ENCODE assay signal across 19 cellular contexts in the genomic region with DNA sequence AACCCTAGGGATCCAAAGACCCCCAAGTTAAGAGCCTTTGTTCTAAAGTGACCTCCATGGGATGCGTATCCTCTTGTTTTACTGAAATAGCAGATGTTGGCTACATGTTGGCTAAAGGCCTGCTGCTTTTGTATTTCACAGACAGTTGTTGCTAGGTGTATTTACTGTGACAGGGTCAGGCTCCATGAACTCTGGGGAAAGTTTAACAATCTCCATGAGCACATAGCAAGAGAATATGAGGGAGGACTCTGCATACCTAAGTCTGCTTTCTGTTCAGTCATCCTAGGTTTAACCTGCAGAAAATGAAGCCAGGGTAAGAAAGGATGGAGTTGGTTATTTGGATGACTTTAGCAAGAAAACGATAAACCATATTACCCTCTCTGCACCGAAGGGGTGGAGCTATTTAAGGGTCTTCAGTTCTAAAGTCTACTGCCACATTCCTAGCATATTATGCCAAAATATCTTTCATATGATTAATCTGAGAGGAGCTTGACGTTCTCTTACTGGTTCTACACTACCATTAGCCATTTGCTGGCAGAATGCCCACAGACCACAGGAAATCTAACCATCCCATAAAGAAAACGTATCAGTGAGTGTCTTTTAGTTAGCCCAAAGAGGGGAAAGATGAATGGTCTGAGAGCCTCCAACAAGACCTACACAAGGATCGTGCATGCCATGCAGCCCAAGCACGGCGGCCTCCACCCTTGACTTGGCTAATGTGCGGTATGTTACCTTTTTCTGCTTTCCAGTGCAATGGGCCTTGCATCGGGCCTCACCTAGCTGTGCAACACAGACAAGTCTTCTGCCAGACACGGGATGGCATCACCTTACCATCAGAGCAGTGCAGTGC.
DNase-seq lines count a peak whose midpoint lies in the region; ATAC-seq and TF ChIP-seq lines count a peak whose summit lies in the region.
"Had no signal": no experiment of that assay in that cellular context is flagged by ENCODE, and none has a peak within 500 bp of the region (broad histone marks: within the 10 kb centered on the region; RNA-seq: fewer than 3 reads in every experiment).

No MANE protein-coding gene starts in this region.

- ATAC-seq in PC-3 (no peak), HG02981 (IDR thresholded peaks at IDR 0.05; ENCODE audit: unreplicated experiment) (no peak)
- ATAC-seq: activated CD8-positive, alpha-beta memory T cell treated with anti-CD3 and anti-CD28 coated beads, Interleukin-2, amount 10 ng/mL, durations not matched to agents 7 days and 5 days; esophagus mucosa; left lung; psoas muscle had no signal

- H3K4me1 Mint-ChIP-seq in activated CD4-positive, alpha-beta T cell treated with anti-CD3 and anti-CD28 coated beads, Interleukin-2, amount 10 ng/mL, durations not matched to agents 24 days and 14 days: no peaks in the 10 kb centered on the region
- H3K4me1 Mint-ChIP-seq: activated B cell treated with CpG ODN at 0.5 μM for 24 hours; activated CD8-positive, alpha-beta memory T cell treated with anti-CD3 and anti-CD28 coated beads, Interleukin-2, amount 10 ng/mL, durations not matched to agents 7 days and 5 days had no signal

- no peaks in the 10 kb centered on the region for H3F3A ChIP-seq in PC-3 (ENCODE audit: low read length, unreplicated experiment)

- no peak overlapping the region for H2AFZ ChIP-seq in PC-3 (ENCODE audit: low read length)
- H2AFZ ChIP-seq in osteoblast (ENCODE audit: low read length): no peak overlapping the region

- intact Hi-C loops in PC-3 (cut with micrococcal nuclease): no loop called here
- intact Hi-C loops in activated CD4-positive, alpha-beta T cell treated with anti-CD3 and anti-CD28 coated beads, Interleukin-2, amount 10 ng/mL, durations not matched to agents 24 days and 14 days (cut with micrococcal nuclease): no loop called here

- H4K20me1 ChIP-seq in PC-3 (ENCODE audit: low read length) (no peaks in the 10 kb centered on the region), osteoblast (ENCODE audit: insufficient read depth, low read length) (peaks cover 9% of the 10 kb centered on the region)

- no peaks in the 10 kb centered on the region for H3K9me3 ChIP-seq in PC-3 (ENCODE audit: low read length)
- no peaks in the 10 kb centered on the region for H3K9me3 ChIP-seq in osteoblast (ENCODE audit: low read depth, low read length)
- H3K9me3 ChIP-seq: psoas muscle had no signal

- H3K79me2 ChIP-seq in PC-3 (ENCODE audit: low read length) (no peaks in the 10 kb centered on the region), osteoblast (ENCODE audit: insufficient read depth, low read length) (no peaks in the 10 kb centered on the region)

- H3K9me2 ChIP-seq in PC-3 (replicated peaks; ENCODE audit: low read length): no peaks in the 10 kb centered on the region

- no peak overlapping the region for H3K4me3 Mint-ChIP-seq in activated CD4-positive, alpha-beta T cell treated with anti-CD3 and anti-CD28 coated beads, Interleukin-2, amount 10 ng/mL, durations not matched to agents 24 days and 14 days
- H3K4me3 Mint-ChIP-seq: activated B cell treated with CpG ODN at 0.5 μM for 24 hours; activated CD8-positive, alpha-beta memory T cell treated with anti-CD3 and anti-CD28 coated beads, Interleukin-2, amount 10 ng/mL, durations not matched to agents 7 days and 5 days had no signal

- H3K36me3 ChIP-seq in PC-3 (ENCODE audit: low read depth, low read length) (no peaks in the 10 kb centered on the region), osteoblast (ENCODE audit: insufficient read depth, low read length) (peaks cover 46% of the 10 kb centered on the region)
- H3K36me3 ChIP-seq: left lung had no signal

- H3K4me3 ChIP-seq in PC-3 (ENCODE audit: low read length): no peak overlapping the region
- no peak overlapping the region for H3K4me3 ChIP-seq in osteoblast (ENCODE audit: insufficient read depth, low read length)
- H3K4me3 ChIP-seq: left lung, psoas muscle had no signal

- no peak for TF ChIP-seq CTCF in PC-3 (conservative IDR thresholded peaks at IDR 0.05; ENCODE audit: low read depth, low read length)
- no peak for TF ChIP-seq CTCF in osteoblast (IDR thresholded peaks at IDR 0.05; ENCODE audit: extremely low read depth, low read depth, low read length)

- H3K27me3 ChIP-seq in PC-3 (ENCODE audit: low read length): no peaks in the 10 kb centered on the region
- no peaks in the 10 kb centered on the region for H3K27me3 ChIP-seq in osteoblast (ENCODE audit: insufficient read depth, low read length)
- H3K27me3 ChIP-seq: left lung had no signal

- H3K27ac Mint-ChIP-seq in activated CD4-positive, alpha-beta T cell treated with anti-CD3 and anti-CD28 coated beads, Interleukin-2, amount 10 ng/mL, durations not matched to agents 24 days and 14 days: no peak overlapping the region
- H3K27ac Mint-ChIP-seq: activated B cell treated with CpG ODN at 0.5 μM for 24 hours; activated CD8-positive, alpha-beta memory T cell treated with anti-CD3 and anti-CD28 coated beads, Interleukin-2, amount 10 ng/mL, durations not matched to agents 7 days and 5 days had no signal

- H3K9ac ChIP-seq in PC-3 (ENCODE audit: low read length): no peak overlapping the region

- BruUV-seq in PC-3 (replicated peaks; lab: Mats Ljungman, UMichigan): no TSS peak

- H3K9me3 Mint-ChIP-seq in activated CD4-positive, alpha-beta T cell treated with anti-CD3 and anti-CD28 coated beads, Interleukin-2, amount 10 ng/mL, durations not matched to agents 24 days and 14 days: peaks cover 3% of the 10 kb centered on the region

- CTCF ChIA-PET in PC-3 (lab: Charles Lee): no interaction called here

- DNase-seq in GM03348 (ENCODE audit: low spot score) (peak; percentile 31), PC-3 (peak; percentile 53), fibroblast of peridontal ligament (ENCODE audit: extremely low read depth) (peak; percentile 52), osteoblast (ENCODE audit: insufficient read length, low spot score, missing footprints) (peak; percentile 92), NCI-H2107 (lab: John Stamatoyannopoulos, UW) (no peak), SHP77 treated with DMSO at 0.1 percent for 48 hours (lab: John Stamatoyannopoulos, UW) (no peak)
- no peak for DNase-seq in activated CD4-positive, alpha-beta T cell treated with anti-CD3 and anti-CD28 coated beads, Interleukin-2, amount 10 ng/mL, durations not matched to agents 24 days and 14 days
- DNase-seq: activated B cell treated with CpG ODN at 0.5 μM for 24 hours; activated CD8-positive, alpha-beta memory T cell treated with anti-CD3 and anti-CD28 coated beads, Interleukin-2, amount 10 ng/mL, durations not matched to agents 7 days and 5 days; activated gamma-delta T cell; AML-193; aorta; Calu3; left lung; NCI-H2029 treated with DMSO at 0.1 percent for 48 hours; NCI-H526 treated with DMSO at 0.1 percent for 48 hours; psoas muscle had no signal

- H3K27ac ChIP-seq in PC-3 (ENCODE audit: low read length) (no peak overlapping the region), osteoblast (ENCODE audit: low read depth, low read length) (peak overlapping the region; percentile 73)
- H3K27ac ChIP-seq: left lung, psoas muscle had no signal

- H3K36me3 Mint-ChIP-seq in activated CD4-positive, alpha-beta T cell treated with anti-CD3 and anti-CD28 coated beads, Interleukin-2, amount 10 ng/mL, durations not matched to agents 24 days and 14 days (ENCODE audit: low read depth): no peaks in the 10 kb centered on the region
- H3K36me3 Mint-ChIP-seq: activated CD8-positive, alpha-beta memory T cell treated with anti-CD3 and anti-CD28 coated beads, Interleukin-2, amount 10 ng/mL, durations not matched to agents 7 days and 5 days had no signal

- POLR2A ChIA-PET in PC-3 (lab: Charles Lee; ENCODE audit: unreplicated experiment): no interaction called here

- H3K4me2 ChIP-seq in PC-3 (ENCODE audit: low read length) (no peak overlapping the region), osteoblast (ENCODE audit: insufficient read depth, low read length) (peak overlapping the region; percentile 53)

- no peaks in the 10 kb centered on the region; the same call in 1 of the 2 replicates for H3K4me1 ChIP-seq in PC-3 (ENCODE audit: insufficient read depth, low read length)
- H3K4me1 ChIP-seq in osteoblast (ENCODE audit: insufficient read depth, low read length): peaks cover 41% of the 10 kb centered on the region
- H3K4me1 ChIP-seq: left lung, psoas muscle had no signal

- H3K27me3 Mint-ChIP-seq in activated CD4-positive, alpha-beta T cell treated with anti-CD3 and anti-CD28 coated beads, Interleukin-2, amount 10 ng/mL, durations not matched to agents 24 days and 14 days: peaks cover 5% of the 10 kb centered on the region

Comparison
In these comparisons a context has a peak if more than half of its experiments do, and no peak if none do; other contexts are left out.
1. DNase-seq: peak in GM03348 (single experiment), PC-3 (single experiment), fibroblast of peridontal ligament (single experiment) and osteoblast (single experiment); none in activated CD4-positive, alpha-beta T cell treated with anti-CD3 and anti-CD28 coated beads, Interleukin-2, amount 10 ng/mL, durations not matched to agents 24 days and 14 days (single experiment), NCI-H2107 (single experiment) and SHP77 treated with DMSO at 0.1 percent for 48 hours (single experiment).